ENCODE assay signal across 19 cellular contexts in the genomic region with DNA sequence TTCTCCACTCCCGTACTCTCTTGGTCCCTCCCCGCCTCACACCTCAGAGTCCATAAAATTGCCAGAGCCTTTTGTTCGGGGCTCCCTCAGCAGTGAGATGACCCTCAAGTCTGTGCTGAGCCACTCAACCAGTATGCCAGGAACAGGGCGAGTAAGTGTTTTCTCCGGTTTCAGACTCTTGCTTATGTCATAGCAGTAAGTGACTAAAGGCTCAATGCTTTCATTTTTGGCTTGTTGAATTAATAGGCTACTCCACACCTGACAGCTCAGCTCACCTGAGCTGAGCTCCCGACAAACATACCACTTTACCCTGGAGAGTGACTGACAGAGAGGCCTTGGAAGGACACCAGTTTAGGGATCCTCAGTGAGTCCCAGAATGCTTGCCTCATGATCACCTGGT. TPM values are rescaled to one million over a fixed set of nuclear protein-coding genes. Genes with fewer than 3 reads are reported as not detected.
DNase-seq lines count a peak whose midpoint lies in the region; ATAC-seq, FAIRE-seq and TF ChIP-seq lines count a peak whose summit lies in the region.
"Had no signal": no experiment of that assay in that cellular context is flagged by ENCODE, and none has a peak within 500 bp of the region (broad histone marks: within the 10 kb centered on the region; RNA-seq: fewer than 3 reads in every experiment).

No MANE protein-coding gene starts in this region.

- H3K36me3 Mint-ChIP-seq in astrocyte (ENCODE audit: low read depth, unreplicated experiment) = no peaks in the 10 kb centered on the region
- H3K36me3 Mint-ChIP-seq: CD8-positive, alpha-beta memory T cell had no signal

- no peak overlapping the region for H3K4me2 ChIP-seq in GM23248 (ENCODE audit: unreplicated experiment)
- no peak overlapping the region for H3K4me2 ChIP-seq in astrocyte (ENCODE audit: low read length)
- H3K4me2 ChIP-seq: BLaER1 treated with 17β-estradiol and CSF1 and Interleukin-3, amounts not matched to agents 10 nM and 100 nM had no signal

- H4K20me1 ChIP-seq in GM23248 (ENCODE audit: insufficient read depth) = no peaks in the 10 kb centered on the region
- no peaks in the 10 kb centered on the region for H4K20me1 ChIP-seq in astrocyte (ENCODE audit: insufficient read depth, low read length)
- H4K20me1 ChIP-seq: BLaER1 treated with 17β-estradiol and CSF1 and Interleukin-3, amounts not matched to agents 10 nM and 100 nM had no signal

- H3K4me3 Mint-ChIP-seq in astrocyte (ENCODE audit: unreplicated experiment) = no peak overlapping the region
- H3K4me3 Mint-ChIP-seq: CD8-positive, alpha-beta memory T cell had no signal

- H3K4me1 ChIP-seq in GM23248 (ENCODE audit: insufficient read depth) (0 out of 2 replicates have a peak, but pooled peaks cover under 1% of the 10 kb centered on the region), astrocyte (ENCODE audit: insufficient read depth, low read length) (no peaks in the 10 kb centered on the region), lung (ENCODE audit: control insufficient read depth in 2 of 2, insufficient read depth in 2 of 2, low read length in 2 of 2) (no peaks in the 10 kb centered on the region)
- H3K4me1 ChIP-seq: BLaER1 treated with 17β-estradiol and CSF1 and Interleukin-3, amounts not matched to agents 10 nM and 100 nM had no signal

- H3K27ac Mint-ChIP-seq in astrocyte (ENCODE audit: unreplicated experiment) = peak overlapping the region; percentile 38
- H3K27ac Mint-ChIP-seq: CD8-positive, alpha-beta memory T cell had no signal

- peak; percentile 31 for ATAC-seq in lung (ENCODE audit: insufficient read depth, low FRiP score)

- 52 to 58% methylated on average over 6 of the region's 6 CpGs for WGBS in GM23248 (ENCODE audit: low coverage in 1 of 2, low lambda C conversion rate in 2 of 2, missing lambda C conversion rate in 2 of 2), 2 experiments
- 70 to 77% methylated on average over 6 of the region's 6 CpGs for WGBS in lung, 2 donors

- FAIRE-seq in astrocyte (lab: Jason Lieb, UNC) = no peak
- FAIRE-seq: HTR-8/SVneo, RCC 7860 had no signal

- H3K27ac ChIP-seq in GM23248 (no peak overlapping the region), astrocyte (ENCODE audit: low read depth, low read length) (no peak overlapping the region), lung (ENCODE audit: low read depth in 1 of 2, low read length in 1 of 2) (no peak overlapping the region)
- H3K27ac ChIP-seq: BLaER1 treated with 17β-estradiol and CSF1 and Interleukin-3, amounts not matched to agents 10 nM and 100 nM had no signal

- H3K27me3 Mint-ChIP-seq in astrocyte (ENCODE audit: low read depth, unreplicated experiment) = peaks cover 4% of the 10 kb centered on the region

- H3K36me3 ChIP-seq in GM23248 (ENCODE audit: low read depth) (no peaks in the 10 kb centered on the region), astrocyte (ENCODE audit: insufficient read depth, low read length) (no peaks in the 10 kb centered on the region), lung (ENCODE audit: control insufficient read depth in 2 of 2, insufficient read depth in 2 of 2, low read length in 2 of 2) (no peaks in the 10 kb centered on the region)
- H3K36me3 ChIP-seq: BLaER1 treated with 17β-estradiol and CSF1 and Interleukin-3, amounts not matched to agents 10 nM and 100 nM had no signal

- no peaks in the 10 kb centered on the region for H3K79me2 ChIP-seq in GM23248 (ENCODE audit: insufficient read depth)
- H3K79me2 ChIP-seq in astrocyte (ENCODE audit: insufficient read depth, low read length) = no peaks in the 10 kb centered on the region

- H3K9me3 ChIP-seq in GM23248 (ENCODE audit: low read depth) (no peaks in the 10 kb centered on the region), astrocyte (ENCODE audit: insufficient read depth, low read depth, low read length) (no peaks in the 10 kb centered on the region), lung (ENCODE audit: control insufficient read depth in 2 of 2, insufficient read depth in 1 of 2, low read length in 1 of 2) (no peaks in the 10 kb centered on the region)
- H3K9me3 ChIP-seq: BLaER1 treated with 17β-estradiol and CSF1 and Interleukin-3, amounts not matched to agents 10 nM and 100 nM had no signal

- DNase-seq in GM23248 (peak; percentile 20), NCI-H2029 treated with DMSO at 0.1 percent for 48 hours (lab: John Stamatoyannopoulos, UW) (peak; percentile 97), astrocyte (ENCODE audit: low read depth) (no peak), lung (ENCODE audit: low spot score) (no peak), NCI-H2227 (lab: John Stamatoyannopoulos, UW; ENCODE audit: unreplicated experiment) (no peak), AG08395 (ENCODE audit: low spot score) (no peak), G401 (ENCODE audit: low spot score) (no peak)
- DNase-seq: CD8-positive, alpha-beta memory T cell; HCEC 1CT; IMR-90; NCI-H1417 treated with DMSO at 0.1 percent for 48 hours; NCI-H2081; NCI-H446; NCI-H748 treated with DMSO at 0.1 percent for 48 hours; NK-92 treated with Interleukin-12 subunit alpha and Interleukin-12 subunit beta, amount 100 ng/mL, for 24 hours; Right ventricle myocardium superior had no signal

- H3K9me3 Mint-ChIP-seq in astrocyte (ENCODE audit: unreplicated experiment) = no peaks in the 10 kb centered on the region
- H3K9me3 Mint-ChIP-seq: CD8-positive, alpha-beta memory T cell had no signal

- no peaks in the 10 kb centered on the region for H3K9me2 ChIP-seq in GM23248 (ENCODE audit: insufficient read depth)

- peaks cover 5% of the 10 kb centered on the region for H3F3A ChIP-seq in GM23248 (ENCODE audit: insufficient read depth)

- H3K27me3 ChIP-seq in GM23248 (replicated peaks; ENCODE audit: insufficient read depth) = no peaks in the 10 kb centered on the region
- H3K27me3 ChIP-seq in astrocyte (ENCODE audit: insufficient read depth, low read length) = no peaks in the 10 kb centered on the region
- H3K27me3 ChIP-seq in lung (ENCODE audit: control insufficient read depth, insufficient read depth) = no peaks in the 10 kb centered on the region
- H3K27me3 ChIP-seq: BLaER1 treated with 17β-estradiol and CSF1 and Interleukin-3, amounts not matched to agents 10 nM and 100 nM had no signal

- TF ChIP-seq CTCF in astrocyte (IDR thresholded peaks at IDR 0.05; ENCODE audit: insufficient read depth, low read depth, low read length) (no peak), lung (IDR thresholded peaks at IDR 0.05; ENCODE audit: control extremely low read depth, extremely low read depth) (no peak)

- H2AFZ ChIP-seq in GM23248 = 0 out of 2 replicates have a peak overlapping the region, but pooled peaks have one; percentile 7
- no peak overlapping the region for H2AFZ ChIP-seq in astrocyte (ENCODE audit: low read depth, low read length)

- in situ Hi-C loops in GM23248 (cut with MboI) (no loop called here), G401 (cut with HindIII; ENCODE audit: low sequenced_read_pairs) (no loop called here)

- no peak overlapping the region for H3K4me3 ChIP-seq in GM23248
- H3K4me3 ChIP-seq in astrocyte (ENCODE audit: insufficient read depth, low read depth, low read length) = no peak overlapping the region
- no peak overlapping the region for H3K4me3 ChIP-seq in lung
- H3K4me3 ChIP-seq: BLaER1 treated with 17β-estradiol and CSF1 and Interleukin-3, amounts not matched to agents 10 nM and 100 nM had no signal

- H3K4me1 Mint-ChIP-seq in astrocyte (ENCODE audit: low read depth, unreplicated experiment) = no peaks in the 10 kb centered on the region
- H3K4me1 Mint-ChIP-seq: CD8-positive, alpha-beta memory T cell had no signal

- no peak overlapping the region for H3K9ac ChIP-seq in GM23248
- H3K9ac ChIP-seq in astrocyte (ENCODE audit: low read length) = no peak overlapping the region
- H3K9ac ChIP-seq: BLaER1 treated with 17β-estradiol and CSF1 and Interleukin-3, amounts not matched to agents 10 nM and 100 nM had no signal

RNA-seq across cellular contexts. Expression of a gene that starts 30.5 kb away (rescaled TPM):
- total RNA-seq in GM23248 (2014; rRNA removed; shearing (Covaris generic)) = 0.13 and 0.86 TPM in 2 replicates
- polyA plus RNA-seq in GM23248 (2016; fragmentation: Nextera tagmentation; extraction: Ambion mirVana) = 1.2 and 1.6 TPM in 2 replicates
- total RNA-seq in astrocyte = 0.18 and 0.48 TPM in 2 replicates
- total RNA-seq in lung = 1 to 10 TPM; 2.2 to 3.3 TPM
- under 1 TPM; 0.08 to 0.34 TPM for polyA plus RNA-seq in lung
- not detected in 2 replicates for total RNA-seq in G401 (2014; rRNA removed; shearing (Covaris generic))
- total RNA-seq: CD8-positive, alpha-beta memory T cell; IMR-90; Right ventricle myocardium superior had no signal
- polyA plus RNA-seq: CD8-positive, alpha-beta memory T cell; IMR-90 had no signal

Comparison
In these comparisons a context has a peak if more than half of its experiments do, and no peak if none do; other contexts are left out.
1. DNase-seq: peak in GM23248 (single experiment) and NCI-H2029 treated with DMSO at 0.1 percent for 48 hours (single experiment); none in astrocyte (single experiment), lung (single experiment), NCI-H2227 (single experiment), AG08395 (single experiment) and G401 (single experiment).